27 cellular contexts compared by ENCODE assay signal in the genomic region with DNA sequence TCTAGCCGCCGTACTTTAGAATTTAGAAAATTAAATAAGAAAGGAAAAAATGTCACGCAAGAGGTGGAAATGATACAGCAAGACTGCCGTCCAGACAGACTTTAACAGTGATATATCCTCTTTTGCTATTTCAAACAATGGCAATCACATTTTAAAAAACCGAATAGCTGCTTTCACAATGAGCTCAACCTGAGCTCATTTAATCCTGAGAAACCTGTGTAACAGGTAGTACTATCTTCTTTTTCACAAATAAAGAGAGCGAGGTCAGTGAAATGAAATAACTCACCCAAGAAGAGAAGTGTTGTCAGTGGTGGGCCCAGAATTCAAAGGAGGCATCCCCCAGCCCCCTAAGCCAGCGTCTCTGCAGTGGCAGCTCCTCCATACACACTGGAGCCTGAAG.
"Had no signal": no experiment of that assay in that cellular context is flagged by ENCODE, and none has a peak within 500 bp of the region (broad histone marks: within the 10 kb centered on the region; RNA-seq: fewer than 3 reads in every experiment).

No MANE protein-coding gene starts in this region.

- H3K36me3 ChIP-seq: brain microvascular endothelial cell, gastrocnemius medialis, neural progenitor cell, spleen, tibial nerve, WERI-Rb-1 had no signal

- H3K4me3 Mint-ChIP-seq: activated CD4-positive, alpha-beta memory T cell treated with anti-CD3 and anti-CD28 coated beads for 36 hours; activated CD4-positive, alpha-beta T cell treated with anti-CD3 and anti-CD28 coated beads, Interleukin-2, amount 10 ng/mL, durations not matched to agents 24 days and 14 days; activated naive CD4-positive, alpha-beta T cell treated with anti-CD3 and anti-CD28 coated beads for 36 hours; activated naive CD8-positive, alpha-beta T cell treated with anti-CD3 and anti-CD28 coated beads, Interleukin-2, amount 10 ng/mL, durations not matched to agents 7 days and 5 days; activated T-helper 1 cell treated with anti-CD3 and anti-CD28 coated beads, Interleukin-12 subunit alpha, Interleukin-12 subunit beta, Interleukin-2, Interleukin-4 antibody, amounts not matched to agents 30 ng/mL and 10 ng/mL and 1 ng/mL, durations not matched to agents 14 hours and 24 hours and 36 hours; memory B cell; naive thymus-derived CD8-positive, alpha-beta T cell; neural progenitor cell; T-helper 17 cell had no signal

- H3K27me3 ChIP-seq: brain microvascular endothelial cell, gastrocnemius medialis, neural progenitor cell, spleen had no signal

- ATAC-seq: gastrocnemius medialis; naive thymus-derived CD8-positive, alpha-beta T cell; right cardiac atrium; T-helper 17 cell had no signal

- H3K4me1 ChIP-seq: gastrocnemius medialis, neural progenitor cell, parathyroid adenoma, spleen, tibial nerve had no signal

- H3K4me1 Mint-ChIP-seq: activated CD4-positive, alpha-beta T cell treated with anti-CD3 and anti-CD28 coated beads, Interleukin-2, amount 10 ng/mL, durations not matched to agents 24 days and 14 days; activated naive CD8-positive, alpha-beta T cell treated with anti-CD3 and anti-CD28 coated beads, Interleukin-2, amount 10 ng/mL, durations not matched to agents 7 days and 5 days; memory B cell; naive thymus-derived CD8-positive, alpha-beta T cell; T-helper 17 cell had no signal

- H3K27ac ChIP-seq: brain microvascular endothelial cell, gastrocnemius medialis, neural progenitor cell, parathyroid adenoma, spleen, tibial nerve, WERI-Rb-1 had no signal

- H3K27ac Mint-ChIP-seq: activated CD4-positive, alpha-beta memory T cell treated with anti-CD3 and anti-CD28 coated beads for 36 hours; activated CD4-positive, alpha-beta T cell treated with anti-CD3 and anti-CD28 coated beads, Interleukin-2, amount 10 ng/mL, durations not matched to agents 24 days and 14 days; activated naive CD4-positive, alpha-beta T cell treated with anti-CD3 and anti-CD28 coated beads for 36 hours; activated naive CD8-positive, alpha-beta T cell treated with anti-CD3 and anti-CD28 coated beads, Interleukin-2, amount 10 ng/mL, durations not matched to agents 7 days and 5 days; activated T-helper 1 cell treated with anti-CD3 and anti-CD28 coated beads, Interleukin-12 subunit alpha, Interleukin-12 subunit beta, Interleukin-2, Interleukin-4 antibody, amounts not matched to agents 30 ng/mL and 10 ng/mL and 1 ng/mL, durations not matched to agents 14 hours and 24 hours and 36 hours; memory B cell; naive thymus-derived CD8-positive, alpha-beta T cell; neural progenitor cell; T-helper 17 cell had no signal

- H3K4me3 ChIP-seq: gastrocnemius medialis, neural progenitor cell, spleen, tibial nerve had no signal

- H3K36me3 Mint-ChIP-seq: activated CD4-positive, alpha-beta memory T cell treated with anti-CD3 and anti-CD28 coated beads for 36 hours; activated naive CD8-positive, alpha-beta T cell treated with anti-CD3 and anti-CD28 coated beads, Interleukin-2, amount 10 ng/mL, durations not matched to agents 7 days and 5 days; memory B cell; naive thymus-derived CD8-positive, alpha-beta T cell; neural progenitor cell had no signal

- H3K9me3 ChIP-seq: gastrocnemius medialis, spleen had no signal

- H3K27me3 Mint-ChIP-seq: activated CD4-positive, alpha-beta memory T cell treated with anti-CD3 and anti-CD28 coated beads for 36 hours had no signal

- DNase-seq: activated CD4-positive, alpha-beta memory T cell treated with anti-CD3 and anti-CD28 coated beads for 36 hours; activated CD4-positive, alpha-beta T cell treated with anti-CD3 and anti-CD28 coated beads, Interleukin-2, amount 10 ng/mL, durations not matched to agents 24 days and 14 days; activated CD4-positive, CD25-positive, alpha-beta regulatory T cell treated with anti-CD3 and anti-CD28 coated beads, Interleukin-2, amount 50 U/mL, for 72 hours; activated CD8-positive, alpha-beta memory T cell treated with anti-CD3 and anti-CD28 coated beads, Interleukin-2, amount 50 U/mL, for 4 hours; activated effector memory CD4-positive, alpha-beta T cell treated with anti-CD3 and anti-CD28 coated beads, Interleukin-2, amount 50 U/mL, for 16 hours; activated naive CD4-positive, alpha-beta T cell treated with anti-CD3 and anti-CD28 coated beads for 36 hours; activated naive CD8-positive, alpha-beta T cell treated with anti-CD3 and anti-CD28 coated beads, Interleukin-2, amount 10 ng/mL, durations not matched to agents 7 days and 5 days; activated T-cell treated with anti-CD3 and anti-CD28 coated beads, Interleukin-2, amount 50 U/mL, for 1 hour; brain microvascular endothelial cell; central memory CD4-positive, alpha-beta T cell; gastrocnemius medialis; glutamatergic neuron; hypothalamus; naive thymus-derived CD8-positive, alpha-beta T cell; occipital lobe; right cardiac atrium; spleen; stimulated activated naive CD4-positive, alpha-beta T cell; SW 1271; T-helper 17 cell; T1000; WERI-Rb-1 had no signal

- H3K9me3 Mint-ChIP-seq: activated CD4-positive, alpha-beta memory T cell treated with anti-CD3 and anti-CD28 coated beads for 36 hours; activated CD4-positive, alpha-beta T cell treated with anti-CD3 and anti-CD28 coated beads, Interleukin-2, amount 10 ng/mL, durations not matched to agents 24 days and 14 days; activated naive CD4-positive, alpha-beta T cell treated with anti-CD3 and anti-CD28 coated beads for 36 hours; activated naive CD8-positive, alpha-beta T cell treated with anti-CD3 and anti-CD28 coated beads, Interleukin-2, amount 10 ng/mL, durations not matched to agents 7 days and 5 days; activated T-helper 1 cell treated with anti-CD3 and anti-CD28 coated beads, Interleukin-12 subunit alpha, Interleukin-12 subunit beta, Interleukin-2, Interleukin-4 antibody, amounts not matched to agents 30 ng/mL and 10 ng/mL and 1 ng/mL, durations not matched to agents 14 hours and 24 hours and 36 hours; memory B cell; naive thymus-derived CD8-positive, alpha-beta T cell; neural progenitor cell had no signal
